ENCODE assay signal across 3 cellular contexts in genomic region chr11:129820228-129820627, GRCh38. TPM values are rescaled to one million over a fixed set of nuclear protein-coding genes. Genes with fewer than 3 reads are reported as not detected.
"Had no signal": no experiment of that assay in that cellular context is flagged by ENCODE, and none has a peak within 500 bp of the region (broad histone marks: within the 10 kb centered on the region; RNA-seq: fewer than 3 reads in every experiment).

No MANE protein-coding gene starts in this region.

RNA-seq across cellular contexts. Expression of gene TMEM45B, which starts 4.6 kb away (rescaled TPM):
- total RNA-seq: endothelial cell of umbilical vein, left cardiac atrium had no signal
- polyA plus RNA-seq: heart right ventricle had no signal
